Comparison of ENCODE assay signal across 8 cellular contexts in genomic region chr6:87182321-87182720, GRCh38. TPM values are rescaled to one million over a fixed set of nuclear protein-coding genes. Genes with fewer than 3 reads are reported as not detected.
DNase-seq lines count a peak whose midpoint lies in the region; ATAC-seq and TF ChIP-seq lines count a peak whose summit lies in the region.

No MANE protein-coding gene starts in this region.

- H3K36me3 Mint-ChIP-seq in stimulated activated naive CD8-positive, alpha-beta T cell treated with anti-CD3 and anti-CD28 coated beads, Interleukin-15, Interleukin-2, amounts not matched to agents 100 ng/mL and 50 ng/mL, for 24 hours (ENCODE audit: low read depth): peaks cover 54% of the 10 kb centered on the region
- peaks cover 19% of the 10 kb centered on the region for H3K36me3 Mint-ChIP-seq in type B pancreatic cell

- H3K9me3 Mint-ChIP-seq in stimulated activated naive CD8-positive, alpha-beta T cell treated with anti-CD3 and anti-CD28 coated beads, Interleukin-15, Interleukin-2, amounts not matched to agents 100 ng/mL and 50 ng/mL, for 24 hours: no peaks in the 10 kb centered on the region
- H3K9me3 Mint-ChIP-seq in type B pancreatic cell: no peaks in the 10 kb centered on the region

- H3K27me3 Mint-ChIP-seq in stimulated activated naive CD8-positive, alpha-beta T cell treated with anti-CD3 and anti-CD28 coated beads, Interleukin-15, Interleukin-2, amounts not matched to agents 100 ng/mL and 50 ng/mL, for 24 hours: no peaks in the 10 kb centered on the region
- H3K27me3 Mint-ChIP-seq in type B pancreatic cell: no peaks in the 10 kb centered on the region

- peak overlapping the region; percentile 51 for H3K4me3 Mint-ChIP-seq in stimulated activated naive CD8-positive, alpha-beta T cell treated with anti-CD3 and anti-CD28 coated beads, Interleukin-15, Interleukin-2, amounts not matched to agents 100 ng/mL and 50 ng/mL, for 24 hours
- no peak overlapping the region for H3K4me3 Mint-ChIP-seq in type B pancreatic cell

- H3K27ac Mint-ChIP-seq in stimulated activated naive CD8-positive, alpha-beta T cell treated with anti-CD3 and anti-CD28 coated beads, Interleukin-15, Interleukin-2, amounts not matched to agents 100 ng/mL and 50 ng/mL, for 24 hours: peak overlapping the region; percentile 90
- no peak overlapping the region for H3K27ac Mint-ChIP-seq in type B pancreatic cell

- peaks cover 88% of the 10 kb centered on the region for H3K4me1 Mint-ChIP-seq in stimulated activated naive CD8-positive, alpha-beta T cell treated with anti-CD3 and anti-CD28 coated beads, Interleukin-15, Interleukin-2, amounts not matched to agents 100 ng/mL and 50 ng/mL, for 24 hours (ENCODE audit: low read depth)
- peaks cover 7% of the 10 kb centered on the region for H3K4me1 Mint-ChIP-seq in type B pancreatic cell (ENCODE audit: unreplicated experiment)

- DNase-seq in stimulated activated CD4-positive, alpha-beta T cell treated with anti-CD3 and anti-CD28 coated beads, Interleukin-1b, Interleukin-23, amount 100 ng/mL, for 48 hours: peak; percentile 41
- DNase-seq in stimulated activated CD4-positive, alpha-beta T cell treated with anti-CD3 and anti-CD28 coated beads, Interleukin-12 subunit alpha, Interleukin-12 subunit beta, amount 100 ng/mL, for 4 hours: no peak
- no peak for DNase-seq in NCI-H187 (lab: John Stamatoyannopoulos, UW)
- no peak for DNase-seq in type B pancreatic cell (ENCODE audit: extremely low spot score, unreplicated experiment)
- no peak for DNase-seq in NCI-H526 treated with DMSO at 0.1 percent for 48 hours (lab: John Stamatoyannopoulos, UW)

- ATAC-seq in GM21737 (IDR thresholded peaks at IDR 0.05; ENCODE audit: unreplicated experiment): peak; percentile 74
- ATAC-seq in HG03439 (IDR thresholded peaks at IDR 0.05; ENCODE audit: unreplicated experiment): peak; percentile 73

- no peak for TF ChIP-seq CTCF in type B pancreatic cell (conservative IDR thresholded peaks at IDR 0.05)

RNA-seq across cellular contexts. Expression of gene ZNF292, which starts 27.0 kb away (rescaled TPM):
- total RNA-seq in type B pancreatic cell (ENCODE audit: low replicate concordance): 40.2 and 61.1 TPM in 2 replicates
